20 cellular contexts compared by ENCODE assay signal in the genomic region with DNA sequence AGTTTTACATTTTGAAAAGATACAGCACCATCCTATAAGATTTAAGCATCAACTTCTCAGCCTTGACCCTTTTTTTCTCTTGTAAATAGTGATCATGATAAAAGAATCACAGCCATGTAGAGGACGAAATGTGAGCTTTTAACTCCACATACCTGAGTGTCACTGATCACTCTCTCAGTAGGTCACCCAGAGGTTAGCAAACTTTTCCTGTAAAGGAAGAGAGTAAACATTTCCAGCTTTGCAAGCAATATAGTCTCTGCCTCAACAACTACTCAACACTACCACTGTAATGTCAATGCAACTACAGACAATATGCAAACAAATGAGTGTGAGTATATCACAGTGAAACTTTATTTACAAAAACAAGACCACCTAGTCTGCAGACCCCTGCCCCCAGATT.
DNase-seq lines count a peak whose midpoint lies in the region; ATAC-seq and TF ChIP-seq lines count a peak whose summit lies in the region.
"Had no signal": no experiment of that assay in that cellular context is flagged by ENCODE, and none has a peak within 500 bp of the region (broad histone marks: within the 10 kb centered on the region; RNA-seq: fewer than 3 reads in every experiment).

No MANE protein-coding gene starts in this region.

- H3K4me1 Mint-ChIP-seq in endodermal cell (peaks cover 45% of the 10 kb centered on the region), progenitor cell of endocrine pancreas (ENCODE audit: low read depth) (peaks cover 49% of the 10 kb centered on the region)
- H3K4me1 Mint-ChIP-seq: CD4-positive, CD25-positive, alpha-beta regulatory T cell had no signal

- H3K27ac ChIP-seq in endodermal cell (ENCODE audit: low read depth, low read length), result no peak overlapping the region
- no peak overlapping the region for H3K27ac ChIP-seq in left lung
- H3K27ac ChIP-seq: GM23248, KMS-11 had no signal

- 8 to 50% methylated on average over 1 of the region's 1 CpG for WGBS in endodermal cell (ENCODE audit: insufficient coverage in 1 of 2, insufficient read length in 1 of 2), 2 experiments

- H3K9me3 ChIP-seq in endodermal cell (ENCODE audit: control insufficient read depth, low read length) (peaks cover 24% of the 10 kb centered on the region), left lung (no peaks in the 10 kb centered on the region)
- H3K9me3 ChIP-seq: BE2C had no signal

- H3K36me3 ChIP-seq in endodermal cell (ENCODE audit: control insufficient read depth, insufficient read depth, low read length), result no peaks in the 10 kb centered on the region
- H3K36me3 ChIP-seq in left lung, result no peaks in the 10 kb centered on the region
- H3K36me3 ChIP-seq: BE2C had no signal

- no peak overlapping the region for H3K9ac ChIP-seq in endodermal cell (ENCODE audit: extremely low read depth, low read length, poor library complexity, severe bottlenecking)
- H3K9ac ChIP-seq: GM23248, KMS-11 had no signal

- H3K4me1 ChIP-seq in endodermal cell (ENCODE audit: control insufficient read depth, insufficient read depth, low read length) (peaks cover 13% of the 10 kb centered on the region), left lung (no peaks in the 10 kb centered on the region)
- H3K4me1 ChIP-seq: BE2C had no signal

- H3K9me3 Mint-ChIP-seq in endodermal cell (peaks cover 10% of the 10 kb centered on the region), progenitor cell of endocrine pancreas (ENCODE audit: low read depth) (peaks cover 5% of the 10 kb centered on the region)
- H3K9me3 Mint-ChIP-seq: HFFc6 had no signal

- H3K36me3 Mint-ChIP-seq in endodermal cell (ENCODE audit: low read depth) (peaks cover 13% of the 10 kb centered on the region), progenitor cell of endocrine pancreas (ENCODE audit: insufficient read depth) (peaks cover 7% of the 10 kb centered on the region)
- H3K36me3 Mint-ChIP-seq: CD4-positive, CD25-positive, alpha-beta regulatory T cell had no signal

- ATAC-seq in left lung, result peak; percentile 82
- ATAC-seq in HG02885 (IDR thresholded peaks at IDR 0.05; ENCODE audit: poor library complexity, unreplicated experiment), result no peak
- ATAC-seq in HG02623 (IDR thresholded peaks at IDR 0.05; ENCODE audit: unreplicated experiment), result no peak
- ATAC-seq: GM12878, HCT116 had no signal

- TF ChIP-seq CTCF in endodermal cell (conservative IDR thresholded peaks at IDR 0.05) (no peak), left lung (IDR thresholded peaks at IDR 0.05) (no peak), progenitor cell of endocrine pancreas (IDR thresholded peaks at IDR 0.05; ENCODE audit: unreplicated experiment) (no peak)

- H3K4me3 Mint-ChIP-seq in endodermal cell (no peak overlapping the region), progenitor cell of endocrine pancreas (ENCODE audit: low read depth) (no peak overlapping the region)
- H3K4me3 Mint-ChIP-seq: CD4-positive, CD25-positive, alpha-beta regulatory T cell; HFFc6 had no signal

- H3K27ac Mint-ChIP-seq in endodermal cell (peak overlapping the region; percentile 88), progenitor cell of endocrine pancreas (peak overlapping the region; percentile 26)
- H3K27ac Mint-ChIP-seq: CD4-positive, CD25-positive, alpha-beta regulatory T cell; HFFc6 had no signal

- DNase-seq in NCI-H510A treated with DMSO at 0.1 percent for 48 hours (lab: John Stamatoyannopoulos, UW), result peak; percentile 21
- DNase-seq in NCI-H510A (lab: John Stamatoyannopoulos, UW), result no peak
- no peak for DNase-seq in endodermal cell
- DNase-seq in left lung, result no peak
- no peak for DNase-seq in progenitor cell of endocrine pancreas (ENCODE audit: low spot score, unreplicated experiment)
- no peak for DNase-seq in RPMI8226
- DNase-seq: ACHN; BE2C; C1 segment of cervical spinal cord; CD4-positive, CD25-positive, alpha-beta regulatory T cell; DMS153; DND-41; EL; GM23248; HFFc6 had no signal

- intact Hi-C loops in left lung (cut with DNase I), result no loop called here

- H3K27me3 Mint-ChIP-seq in endodermal cell (ENCODE audit: insufficient read depth) (peaks cover 5% of the 10 kb centered on the region), progenitor cell of endocrine pancreas (no peaks in the 10 kb centered on the region)
- H3K27me3 Mint-ChIP-seq: CD4-positive, CD25-positive, alpha-beta regulatory T cell had no signal

- H3K27me3 ChIP-seq in endodermal cell (ENCODE audit: control insufficient read depth, insufficient read depth, low read length, poor library complexity, severe bottlenecking), result peaks cover 6% of the 10 kb centered on the region
- no peaks in the 10 kb centered on the region for H3K27me3 ChIP-seq in left lung
- H3K27me3 ChIP-seq: BE2C had no signal

- peak overlapping the region; percentile 38 for H3K4me3 ChIP-seq in endodermal cell (ENCODE audit: low read length)
- no peak overlapping the region for H3K4me3 ChIP-seq in left lung
- H3K4me3 ChIP-seq: GM12878, GM23248 had no signal
